Comparison of ENCODE assay signal across 8 cellular contexts in the genomic region with DNA sequence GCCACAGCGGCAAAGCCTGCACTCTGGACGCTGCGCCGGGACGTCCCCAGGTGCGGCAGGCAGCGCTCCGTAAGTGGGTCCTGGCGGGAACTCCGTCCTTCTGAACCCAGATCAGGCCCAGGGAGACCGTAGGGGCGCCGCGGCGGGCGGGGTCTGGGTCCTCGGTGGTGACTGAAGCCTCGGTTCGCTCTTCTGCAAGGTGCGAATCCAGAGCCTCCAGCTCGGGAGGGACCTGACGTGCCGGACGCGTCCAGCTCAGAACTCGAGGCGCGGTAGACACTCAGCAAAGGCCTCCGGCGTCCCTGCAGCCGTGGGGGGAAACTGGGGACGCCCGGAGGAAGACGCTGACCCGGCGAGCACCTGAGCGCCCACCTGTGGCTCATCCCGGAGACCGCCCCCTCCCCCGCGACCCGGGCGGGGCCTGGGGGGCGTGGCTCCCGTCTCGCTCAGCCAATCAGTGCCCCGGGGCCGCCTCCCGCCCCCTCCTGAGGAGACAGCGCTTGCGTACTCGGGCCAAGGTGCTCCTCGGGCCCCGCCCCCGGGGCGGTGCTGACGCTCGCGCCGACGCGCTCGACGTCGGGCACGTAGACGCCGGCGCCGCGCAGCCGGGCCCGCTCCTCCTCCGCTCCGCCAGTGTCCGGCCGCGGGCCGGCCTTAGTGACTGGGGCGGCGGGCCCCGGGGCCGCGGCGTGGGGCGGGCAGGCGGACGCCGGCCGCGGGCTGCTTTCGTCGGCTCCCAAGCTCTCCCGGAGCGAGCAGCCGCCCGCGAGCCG. TPM values are rescaled to one million over a fixed set of nuclear protein-coding genes. Genes with fewer than 3 reads are reported as not detected.
A peak's percentile ranks its signal among the peaks of the same experiment; 100 is the strongest.
DNase-seq lines count a peak whose midpoint lies in the region; ATAC-seq and TF ChIP-seq lines count a peak whose summit lies in the region.

TSS of gene PPFIA1 (plus strand) at position 587 of the 773 bp plus-strand sequence. CDS start 1,483 bp downstream, outside the sequence.

- peak within 1 kb of the TSS; percentile 93 for H3K4me3 Mint-ChIP-seq in T-helper 17 cell

- H3K36me3 Mint-ChIP-seq in T-helper 17 cell (ENCODE audit: low read depth), result peaks cover 2% of the 10 kb centered on the region

- H3K36me3 ChIP-seq in right atrium auricular region, result peaks cover 8% of the 10 kb centered on the region
- H3K36me3 ChIP-seq in psoas muscle (ENCODE audit: insufficient read depth in 1 of 2, low read depth in 1 of 2), result peaks cover 6 to 34% of the 10 kb centered on the region in 2 donors
- H3K36me3 ChIP-seq in urinary bladder (ENCODE audit: insufficient read depth), result peaks cover 2% of the 10 kb centered on the region

- WGBS in psoas muscle, 3 donors, result 0 to 1% (median 0%) methylated on average over 54 to 99 of the region's 99 CpGs
- WGBS in urinary bladder, result under 1% methylated on average over 99 of the region's 99 CpGs

- H3K4me1 Mint-ChIP-seq in T-helper 17 cell, result peaks cover 24% of the 10 kb centered on the region

- no peaks in the 10 kb centered on the region for H3K9me3 ChIP-seq in T-helper 17 cell (ENCODE audit: control insufficient read depth, low read length, poor library complexity, severe bottlenecking)
- H3K9me3 ChIP-seq in right atrium auricular region, result no peaks in the 10 kb centered on the region
- no peaks in the 10 kb centered on the region for H3K9me3 ChIP-seq in psoas muscle

- TF ChIP-seq CTCF in right atrium auricular region (IDR thresholded peaks at IDR 0.05), result no peak
- no peak for TF ChIP-seq CTCF in psoas muscle (IDR thresholded peaks at IDR 0.05)

- peak; percentile 48 for ATAC-seq in GM18499 (IDR thresholded peaks at IDR 0.05; ENCODE audit: insufficient read depth, unreplicated experiment)
- peak; percentile 88 for ATAC-seq in HG02938 (IDR thresholded peaks at IDR 0.05; ENCODE audit: unreplicated experiment)
- peak; percentile 93 for ATAC-seq in T-helper 17 cell
- peak; percentile 99 for ATAC-seq in psoas muscle

- DNase-seq in NCI-H1694 treated with DMSO at 0.1 percent for 48 hours (lab: John Stamatoyannopoulos, UW) (peak; percentile 59), T-helper 17 cell (peak; percentile 96 to 97 (median 97)), amygdala (lab: John Stamatoyannopoulos, UW) (peak; percentile 28 to 97 (median 87)), right atrium auricular region (ENCODE audit: low spot score) (peak; percentile 95), psoas muscle (peak; percentile 96 to 98)

- H3K27ac Mint-ChIP-seq in T-helper 17 cell, result peak within 1 kb of the TSS; percentile 87

- H3K4me1 ChIP-seq in right atrium auricular region, result peaks cover 0 to 23% of the 10 kb centered on the region in 2 donors
- H3K4me1 ChIP-seq in psoas muscle, result peaks cover 19% of the 10 kb centered on the region
- no peaks in the 10 kb centered on the region for H3K4me1 ChIP-seq in urinary bladder (ENCODE audit: insufficient read depth)

- peak within 1 kb of the TSS; percentile 77 to 87 for H3K27ac ChIP-seq in right atrium auricular region
- H3K27ac ChIP-seq in psoas muscle, result peak within 1 kb of the TSS; percentile 91
- H3K27ac ChIP-seq in urinary bladder (ENCODE audit: low read depth), result peak within 1 kb of the TSS; percentile 39

- no peaks in the 10 kb centered on the region for H3K27me3 ChIP-seq in right atrium auricular region
- peaks cover 0 to 28% (median 5%) of the 10 kb centered on the region in 3 donors for H3K27me3 ChIP-seq in psoas muscle (ENCODE audit: insufficient read depth in 3 of 3, low read length in 2 of 3)

- peak within 1 kb of the TSS; percentile 80 to 94 for H3K4me3 ChIP-seq in right atrium auricular region
- H3K4me3 ChIP-seq in psoas muscle, result peak within 1 kb of the TSS; percentile 86
- peak within 1 kb of the TSS; percentile 92 for H3K4me3 ChIP-seq in urinary bladder (ENCODE audit: low read depth, low read length)

- intact Hi-C loops in psoas muscle (cut with DNase I), result loop anchor here (5.0 to 10.0 kb wide), 3 partner anchors 63 to 1185 kb away; partner anchors contain the start of genes CTTN (in 1 of the 2) and NADSYN1 (in 1 of the 2)

- peaks cover 7% of the 10 kb centered on the region for H3K27me3 Mint-ChIP-seq in T-helper 17 cell

RNA-seq across cellular contexts. Expression of gene PPFIA1, which starts in this region (rescaled TPM):
- total RNA-seq in T-helper 17 cell, result 10 to 100 TPM; 45.6 to 49.4 TPM
- 10 to 100 TPM; 28.7 to 45.9 TPM for total RNA-seq in right atrium auricular region
- 10 to 100 TPM; 31.2 to 49.5 (median 44.2) TPM for total RNA-seq in psoas muscle
- 10 to 100 TPM; 16.7 to 34.3 (median 22.1) TPM for polyA plus RNA-seq in psoas muscle
- 54.0 TPM for total RNA-seq in urinary bladder
- polyA plus RNA-seq in urinary bladder, result 25.5 TPM

Comparison
In these comparisons a context has a peak if more than half of its experiments do, and no peak if none do; other contexts are left out.
1. Peak in every context shown above with its lines: DNase-seq, ATAC-seq, H3K4me3 ChIP-seq and H3K27ac ChIP-seq.
2. ATAC-seq: peak in every context shown above with its lines; median percentile 99 in psoas muscle; 93 in T-helper 17 cell; 88 in HG02938; 48 in GM18499.
3. H3K27ac ChIP-seq: peak in every context shown above with its lines; median percentile 91 in psoas muscle; 82 in right atrium auricular region; 39 in urinary bladder.